In the genomic region with DNA sequence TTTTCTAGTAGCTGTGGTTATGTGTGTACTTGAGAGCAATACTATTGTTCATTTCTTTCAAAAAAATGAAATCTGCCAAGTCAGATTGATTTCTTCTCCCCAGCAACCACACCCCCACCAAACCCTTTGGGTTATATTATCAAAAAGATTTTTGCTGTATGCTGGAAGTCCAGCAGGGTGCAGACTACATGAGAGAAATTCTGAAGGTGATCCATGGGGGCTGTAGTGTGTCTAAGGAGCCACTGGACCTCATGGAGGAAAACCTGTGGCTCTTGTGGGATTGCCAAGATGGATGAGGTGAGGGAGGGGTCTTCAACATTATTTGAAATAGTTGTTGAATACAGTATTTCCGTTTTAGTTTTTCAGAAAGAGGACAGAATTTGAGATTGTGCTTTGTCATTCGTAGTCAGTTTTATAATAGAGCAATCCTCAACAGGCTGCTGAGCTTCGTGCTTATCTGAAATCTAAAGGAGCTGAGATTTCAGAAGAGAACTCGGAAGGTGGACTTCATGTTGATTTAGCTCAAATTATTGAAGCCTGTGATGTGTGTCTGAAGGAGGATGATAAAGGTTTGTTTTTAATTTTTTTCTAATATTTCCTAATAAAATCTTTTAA, we compare ENCODE assay signal across 1 cellular context.
TF ChIP-seq lines count a peak whose summit lies in the region.

No MANE protein-coding gene starts in this region.

TF ChIP-seq in IMR-90, 13 proteins besides CTCF, POLR2A, EP300 and RAD21:
- TF ChIP-seq SMC3 (IDR thresholded peaks at IDR 0.05; ENCODE audit: low read depth, low read length) (no peak), FOS (IDR thresholded peaks at IDR 0.05; ENCODE audit: low read depth, low read length) (no peak), CHD1 (IDR thresholded peaks at IDR 0.05; ENCODE audit: low read depth, low read length) (no peak), RCOR1 (IDR thresholded peaks at IDR 0.05; ENCODE audit: insufficient replicate concordance, low read length) (no peak), NFE2L2 (IDR thresholded peaks at IDR 0.05; ENCODE audit: low read depth, low read length) (no peak), MXI1 (IDR thresholded peaks at IDR 0.05; ENCODE audit: borderline replicate concordance, low read depth, low read length) (no peak), MAFK (IDR thresholded peaks at IDR 0.05; ENCODE audit: low read depth, low read length) (no peak), RFX5 (IDR thresholded peaks at IDR 0.05; ENCODE audit: low read depth, low read length) (no peak), MAZ (IDR thresholded peaks at IDR 0.05; ENCODE audit: borderline replicate concordance, low read depth, low read length) (no peak), CEBPB (IDR thresholded peaks at IDR 0.05; ENCODE audit: low read depth, low read length) (no peak), BHLHE40 (IDR thresholded peaks at IDR 0.05; ENCODE audit: low read depth, low read length) (no peak)
- TF ChIP-seq, protein P1, sequence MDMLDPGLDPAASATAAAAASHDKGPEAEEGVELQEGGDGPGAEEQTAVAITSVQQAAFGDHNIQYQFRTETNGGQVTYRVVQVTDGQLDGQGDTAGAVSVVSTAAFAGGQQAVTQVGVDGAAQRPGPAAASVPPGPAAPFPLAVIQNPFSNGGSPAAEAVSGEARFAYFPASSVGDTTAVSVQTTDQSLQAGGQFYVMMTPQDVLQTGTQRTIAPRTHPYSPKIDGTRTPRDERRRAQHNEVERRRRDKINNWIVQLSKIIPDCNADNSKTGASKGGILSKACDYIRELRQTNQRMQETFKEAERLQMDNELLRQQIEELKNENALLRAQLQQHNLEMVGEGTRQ (IDR thresholded peaks at IDR 0.05; ENCODE audit: low read depth, low read length) = no peak
- TF ChIP-seq, protein P2, sequence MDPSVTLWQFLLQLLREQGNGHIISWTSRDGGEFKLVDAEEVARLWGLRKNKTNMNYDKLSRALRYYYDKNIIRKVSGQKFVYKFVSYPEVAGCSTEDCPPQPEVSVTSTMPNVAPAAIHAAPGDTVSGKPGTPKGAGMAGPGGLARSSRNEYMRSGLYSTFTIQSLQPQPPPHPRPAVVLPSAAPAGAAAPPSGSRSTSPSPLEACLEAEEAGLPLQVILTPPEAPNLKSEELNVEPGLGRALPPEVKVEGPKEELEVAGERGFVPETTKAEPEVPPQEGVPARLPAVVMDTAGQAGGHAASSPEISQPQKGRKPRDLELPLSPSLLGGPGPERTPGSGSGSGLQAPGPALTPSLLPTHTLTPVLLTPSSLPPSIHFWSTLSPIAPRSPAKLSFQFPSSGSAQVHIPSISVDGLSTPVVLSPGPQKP (IDR thresholded peaks at IDR 0.05; ENCODE audit: borderline replicate concordance, low read depth, low read length) = no peak
